In the genomic region with DNA sequence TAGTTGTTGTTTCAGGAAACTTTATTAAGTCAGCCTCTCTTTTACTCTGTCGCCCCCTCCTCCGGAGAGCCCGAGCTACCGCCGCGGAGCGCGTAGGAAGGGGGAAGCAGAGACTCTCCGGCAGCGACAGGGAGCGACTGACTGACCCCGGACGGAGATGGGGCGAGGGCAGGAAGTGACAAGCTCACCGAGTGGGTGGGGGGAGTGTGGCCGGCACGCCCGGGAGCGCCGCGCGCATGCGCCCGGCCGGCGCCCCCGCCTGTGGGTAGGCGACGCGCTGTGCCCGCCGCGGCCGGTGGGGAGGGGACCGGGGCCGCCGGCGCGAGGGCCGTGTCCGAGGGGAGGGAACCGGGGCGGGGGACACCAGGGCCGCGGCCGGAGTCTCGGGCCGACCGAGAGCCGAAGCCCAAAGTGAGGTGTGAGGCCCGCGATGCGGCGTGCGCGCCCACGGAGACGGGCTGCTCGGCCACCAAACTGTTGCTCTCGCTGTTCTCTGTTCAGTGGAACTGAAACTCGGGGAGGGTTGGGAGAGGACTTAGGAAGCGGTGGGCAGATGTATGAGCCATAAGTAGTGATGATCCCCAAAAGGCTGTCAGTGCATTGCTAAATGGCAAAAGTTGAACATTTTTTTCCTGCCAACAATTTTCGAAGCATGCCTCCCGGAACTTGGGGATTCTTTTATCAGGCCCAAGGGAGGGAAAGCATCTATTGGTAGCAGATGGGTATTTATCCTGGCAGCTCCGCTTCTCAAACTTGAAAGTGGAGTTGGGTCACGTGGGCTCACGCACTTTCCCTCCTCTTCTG, we compare ENCODE assay signal across 8 cellular contexts.
DNase-seq lines count a peak whose midpoint lies in the region; ATAC-seq and TF ChIP-seq lines count a peak whose summit lies in the region.

A gene with protein sequence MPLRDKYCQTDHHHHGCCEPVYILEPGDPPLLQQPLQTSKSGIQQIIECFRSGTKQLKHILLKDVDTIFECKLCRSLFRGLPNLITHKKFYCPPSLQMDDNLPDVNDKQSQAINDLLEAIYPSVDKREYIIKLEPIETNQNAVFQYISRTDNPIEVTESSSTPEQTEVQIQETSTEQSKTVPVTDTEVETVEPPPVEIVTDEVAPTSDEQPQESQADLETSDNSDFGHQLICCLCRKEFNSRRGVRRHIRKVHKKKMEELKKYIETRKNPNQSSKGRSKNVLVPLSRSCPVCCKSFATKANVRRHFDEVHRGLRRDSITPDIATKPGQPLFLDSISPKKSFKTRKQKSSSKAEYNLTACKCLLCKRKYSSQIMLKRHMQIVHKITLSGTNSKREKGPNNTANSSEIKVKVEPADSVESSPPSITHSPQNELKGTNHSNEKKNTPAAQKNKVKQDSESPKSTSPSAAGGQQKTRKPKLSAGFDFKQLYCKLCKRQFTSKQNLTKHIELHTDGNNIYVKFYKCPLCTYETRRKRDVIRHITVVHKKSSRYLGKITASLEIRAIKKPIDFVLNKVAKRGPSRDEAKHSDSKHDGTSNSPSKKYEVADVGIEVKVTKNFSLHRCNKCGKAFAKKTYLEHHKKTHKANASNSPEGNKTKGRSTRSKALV (minus strand): TSS at position 143 of the 804 bp plus-strand sequence. CDS start 1,151 bp downstream, outside the sequence.

- ATAC-seq in HG03175 (IDR thresholded peaks at IDR 0.05; ENCODE audit: unreplicated experiment), result peak; percentile 77
- ATAC-seq in activated CD4-positive, CD25-positive, alpha-beta regulatory T cell treated with anti-CD3 and anti-CD28 coated beads, Interleukin-2, amount 50 U/mL, for 24 hours, result peak; percentile 84 to 89
- ATAC-seq in central memory CD8-positive, alpha-beta T cell (replicated peaks; ENCODE audit: extremely low read depth, poor library complexity, severe bottlenecking), result peak; percentile 79

- in situ Hi-C loops in GM18951 (cut with MboI; ENCODE audit: low sequenced_read_pairs, unreplicated experiment), result no loop called here

- H3K27ac Mint-ChIP-seq in central memory CD8-positive, alpha-beta T cell (ENCODE audit: low read depth), result peak within 1 kb of the TSS; percentile 97

- peaks cover 34% of the 10 kb centered on the region for H3K36me3 Mint-ChIP-seq in central memory CD8-positive, alpha-beta T cell (ENCODE audit: insufficient read depth)

- H3K4me1 Mint-ChIP-seq in central memory CD8-positive, alpha-beta T cell, result peaks cover 44% of the 10 kb centered on the region

- no peaks in the 10 kb centered on the region for H3K27me3 Mint-ChIP-seq in central memory CD8-positive, alpha-beta T cell

- no peaks in the 10 kb centered on the region for H3K9me3 Mint-ChIP-seq in central memory CD8-positive, alpha-beta T cell

- TF ChIP-seq POLR2A in GM18951 (IDR thresholded peaks at IDR 0.05; ENCODE audit: extremely low read depth, insufficient read depth, insufficient read length), result peak; percentile 87

- H3K4me3 Mint-ChIP-seq in central memory CD8-positive, alpha-beta T cell, result peak within 1 kb of the TSS; percentile 98

- DNase-seq in AG08396 (ENCODE audit: low spot score), result peak; percentile 97
- peak; percentile 57 for DNase-seq in NCI-H446 treated with DMSO at 0.1 percent for 48 hours (lab: John Stamatoyannopoulos, UW)
- peak; percentile 72 to 78 for DNase-seq in central memory CD8-positive, alpha-beta T cell (ENCODE audit: low spot score in 2 of 2)
- DNase-seq in islet precursor cell, result peak; percentile 93
- peak; percentile 77 to 85 (median 80) for DNase-seq in stimulated activated CD4-positive, alpha-beta T cell treated with anti-CD3 and anti-CD28 coated beads, Interleukin-12 subunit alpha, Interleukin-12 subunit beta, amount 100 ng/mL, for 48 hours (ENCODE audit: low read depth in 2 of 3, low spot score in 1 of 3)

Comparison
In these comparisons a context has a peak if more than half of its experiments do, and no peak if none do; other contexts are left out.
1. Peak in every context shown above with its lines: DNase-seq and ATAC-seq.